In the genomic region with DNA sequence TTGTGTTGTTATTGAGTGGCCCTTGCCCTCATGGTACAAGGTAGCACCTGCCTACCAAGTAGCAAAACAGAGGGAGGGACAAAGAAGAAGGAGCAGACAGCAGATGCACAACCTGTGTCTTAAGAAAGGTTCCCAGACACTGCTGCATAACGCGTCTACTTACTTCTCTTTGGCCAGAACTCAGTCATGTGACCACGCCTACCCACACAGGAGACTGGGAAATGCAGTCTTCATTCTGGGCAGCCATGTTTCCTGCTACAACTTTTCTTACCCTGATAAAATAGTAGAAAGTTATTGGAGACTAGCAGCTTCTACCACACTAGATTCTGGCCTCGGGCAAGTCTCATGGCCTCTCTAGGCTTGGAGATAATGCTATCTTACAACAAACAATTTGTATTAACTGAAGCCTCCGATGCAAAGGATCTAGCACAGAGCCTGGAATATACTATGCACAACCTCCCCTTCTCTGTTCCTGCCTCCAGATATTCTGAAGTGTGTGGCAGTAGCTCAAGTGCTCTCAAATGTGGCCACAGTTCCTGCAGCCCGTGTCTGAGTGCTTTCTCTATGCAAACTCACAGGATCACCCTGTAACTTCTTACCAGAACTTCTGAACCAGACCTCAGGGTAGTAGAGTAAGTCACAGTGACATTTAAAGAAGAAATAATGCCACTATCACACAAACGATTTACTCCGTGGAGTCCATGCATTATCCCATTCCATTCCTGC, we compare ENCODE assay signal across 8 cellular contexts. TPM values are rescaled to one million over a fixed set of nuclear protein-coding genes. Genes with fewer than 3 reads are reported as not detected.
A peak's percentile ranks its signal among the peaks of the same experiment; 100 is the strongest.
DNase-seq lines count a peak whose midpoint lies in the region; ATAC-seq and TF ChIP-seq lines count a peak whose summit lies in the region.

No MANE protein-coding gene starts in this region.

- in situ Hi-C loops in astrocyte of the spinal cord (cut with HindIII; ENCODE audit: low sequenced_read_pairs), result no loop called here

- H3K4me1 Mint-ChIP-seq in T-cell, result peaks cover 42 to 57% (median 53%) of the 10 kb centered on the region in 3 donors

- H3K36me3 Mint-ChIP-seq in T-cell, result no peaks in the 10 kb centered on the region

- H3K4me3 ChIP-seq in astrocyte of the spinal cord (ENCODE audit: low read depth, low read length), result no peak overlapping the region

- CTCF ChIA-PET in T-cell (lab: Charles Lee), result interaction anchor here (0.7 to 7.5 kb wide), 14 partner anchors 18 to 355 kb away, joined by 3 to 258 read pairs (median 7); a partner anchor contains a TSS

- H3K9me3 Mint-ChIP-seq in T-cell, result no peaks in the 10 kb centered on the region

- peak; percentile 76 for DNase-seq in ELR (ENCODE audit: low read depth)
- DNase-seq in HUDEP-2 (lab: John Stamatoyannopoulos, UW; ENCODE audit: unreplicated experiment in 76 of 76), result peak in 62 of 76 experiments; percentile 18 to 77 (median 51)
- peak in 33 of 34 experiments; percentile 50 to 86 (median 70) for DNase-seq in T-cell
- DNase-seq in astrocyte of the spinal cord (ENCODE audit: low read depth, low spot score), result peak; percentile 60
- DNase-seq in left kidney (ENCODE audit: low read depth, low spot score), result peak; percentile 83
- peak; percentile 72 for DNase-seq in stimulated activated CD8-positive, alpha-beta memory T cell treated with anti-CD3 and anti-CD28 coated beads, Interleukin-4, amount 100 ng/mL, for 48 hours

- TF ChIP-seq CTCF in astrocyte of the spinal cord (IDR thresholded peaks at IDR 0.05; ENCODE audit: low read depth, low read length), result no peak

- no peak overlapping the region for H3K4me3 Mint-ChIP-seq in T-cell

- ATAC-seq in T-cell (replicated peaks in 1 of 4) (peak; percentile 63 to 75 (median 69)), GM18519 (IDR thresholded peaks at IDR 0.05; ENCODE audit: low FRiP score, unreplicated experiment) (no peak), GM21367 (IDR thresholded peaks at IDR 0.05; ENCODE audit: unreplicated experiment) (no peak)

- H3K27ac Mint-ChIP-seq in T-cell, result peak overlapping the region in 1 of 2 donors; percentile 79

- POLR2A ChIA-PET in T-cell (lab: Charles Lee), result interaction anchor here in 1 of 2 donors (1.0 to 1.3 kb wide), 2 partner anchors 35 to 53 kb away, joined by 3 to 4 read pairs; no protein-coding TSS in a partner anchor

- H3K27me3 Mint-ChIP-seq in T-cell, result no peaks in the 10 kb centered on the region

RNA-seq across cellular contexts. Expression of a gene that starts 34.1 kb away (rescaled TPM):
- total RNA-seq in T-cell, result 100 to 1,000 TPM; 172 to 655 (median 186) TPM

RNA-seq across cellular contexts. Expression of a gene that starts 41.7 kb away (rescaled TPM):
- 1 to 10 TPM in 2 of 5 donors, under 1 TPM in 2, not detected in 1; 0.12 to 2.3 (median 0.92) TPM for total RNA-seq in T-cell

Comparison
In these comparisons a context has a peak if more than half of its experiments do, and no peak if none do; other contexts are left out.
1. ATAC-seq: peak in T-cell (4 of 4); none in GM18519 (single experiment) and GM21367 (single experiment).
2. Peak in every context shown above with its lines, with median percentiles within 50 percentile points of each other: DNase-seq.